In genomic region chr5:85538362-85538761, GRCh38 we compare ENCODE assay signal across 10 cellular contexts.
"Had no signal": no experiment of that assay in that cellular context is flagged by ENCODE, and none has a peak within 500 bp of the region (broad histone marks: within the 10 kb centered on the region; RNA-seq: fewer than 3 reads in every experiment).

No MANE protein-coding gene starts in this region.

- H3K36me3 ChIP-seq: WERI-Rb-1 had no signal

- DNase-seq: activated CD4-positive, alpha-beta memory T cell treated with anti-CD3 and anti-CD28 coated beads for 36 hours; activated CD8-positive, alpha-beta memory T cell treated with anti-CD3 and anti-CD28 coated beads, Interleukin-2, amount 10 ng/mL, durations not matched to agents 7 days and 5 days; activated naive CD4-positive, alpha-beta T cell treated with anti-CD3 and anti-CD28 coated beads, Interleukin-2, amount 10 ng/mL, durations not matched to agents 7 days and 5 days; activated T-cell treated with anti-CD3 and anti-CD28 coated beads, Interleukin-2, amount 50 U/mL, for 1 hour; dermis blood vessel endothelial cell; foreskin melanocyte; stimulated activated naive CD8-positive, alpha-beta T cell treated with anti-CD3 and anti-CD28 coated beads, Interleukin-15, amount 100 ng/mL, for 72 hours; WERI-Rb-1 had no signal

- H3K27ac ChIP-seq: epithelial cell of prostate, WERI-Rb-1 had no signal

- ATAC-seq: activated CD8-positive, alpha-beta memory T cell treated with anti-CD3 and anti-CD28 coated beads, Interleukin-2, amount 10 ng/mL, durations not matched to agents 7 days and 5 days; sciatic nerve; stimulated activated naive CD8-positive, alpha-beta T cell treated with anti-CD3 and anti-CD28 coated beads, Interleukin-15, amount 100 ng/mL, for 72 hours had no signal
